In genomic region chr1:197145451-197146029, GRCh38 we compare ENCODE assay signal across 8 cellular contexts. TPM values are rescaled to one million over a fixed set of nuclear protein-coding genes. Genes with fewer than 3 reads are reported as not detected.
DNase-seq lines count a peak whose midpoint lies in the region; ATAC-seq and TF ChIP-seq lines count a peak whose summit lies in the region.

No MANE protein-coding gene starts in this region.

- CTCF ChIA-PET in RWPE1 (lab: Yijun Ruan, JAX) = interaction anchor here (0.5 to 0.7 kb wide), 2 partner anchors 202 to 1414 kb away, joined by 3 read pairs; no protein-coding TSS in a partner anchor

- H3K4me3 ChIP-seq in fibroblast of villous mesenchyme (ENCODE audit: low read depth, low read length) (peak overlapping the region; percentile 93), smooth muscle cell (peak overlapping the region; percentile 79)

- no peaks in the 10 kb centered on the region for H3K36me3 ChIP-seq in smooth muscle cell (ENCODE audit: low read depth)

- POLR2A ChIA-PET in RWPE1 (lab: Yijun Ruan, JAX; ENCODE audit: low non-redundant PET) = no interaction called here

- 2% methylated on average over 11 of the region's 11 CpGs for WGBS in smooth muscle cell (ENCODE audit: low lambda C conversion rate)

- H2AFZ ChIP-seq in smooth muscle cell (ENCODE audit: low read depth) = peak overlapping the region; percentile 88

- H3K27ac ChIP-seq in RWPE1 (peak overlapping the region; percentile 92), smooth muscle cell (ENCODE audit: low read depth) (no peak overlapping the region)

- H3F3A ChIP-seq in smooth muscle cell (ENCODE audit: low read depth) = no peaks in the 10 kb centered on the region

- H3K4me1 ChIP-seq in smooth muscle cell (ENCODE audit: low read depth) = peaks cover 11% of the 10 kb centered on the region

- no peaks in the 10 kb centered on the region for H4K20me1 ChIP-seq in smooth muscle cell (ENCODE audit: low read depth)

- ATAC-seq in GM19452 (IDR thresholded peaks at IDR 0.05; ENCODE audit: unreplicated experiment) (no peak), GM21786 (IDR thresholded peaks at IDR 0.05; ENCODE audit: unreplicated experiment) (no peak)

- H3K27me3 ChIP-seq in smooth muscle cell (ENCODE audit: low read depth) = no peaks in the 10 kb centered on the region

- TF ChIP-seq CTCF in RWPE1 (conservative IDR thresholded peaks at IDR 0.05; ENCODE audit: low read depth) = no peak
- TF ChIP-seq CTCF in fibroblast of villous mesenchyme (IDR thresholded peaks at IDR 0.05; ENCODE audit: insufficient read depth, low read depth, low read length) = no peak
- TF ChIP-seq CTCF in smooth muscle cell (IDR thresholded peaks at IDR 0.05; ENCODE audit: borderline replicate concordance, insufficient read depth, poor library complexity, severe bottlenecking) = no peak

- no peaks in the 10 kb centered on the region for H3K9me3 ChIP-seq in smooth muscle cell (replicated peaks; ENCODE audit: low read depth)

- DNase-seq in NK-92 treated with Interleukin-12 subunit alpha and Interleukin-12 subunit beta, amount 100 ng/mL, for 24 hours (lab: John Stamatoyannopoulos, UW) = peak; percentile 4
- DNase-seq in NK-92 (lab: John Stamatoyannopoulos, UW; ENCODE audit: unreplicated experiment) (no peak), RWPE1 (ENCODE audit: low spot score) (no peak), fibroblast of villous mesenchyme (ENCODE audit: low read depth) (no peak), smooth muscle cell (lab: John Stamatoyannopoulos, UW; ENCODE audit: unreplicated experiment) (no peak), hepatic stellate cell (ENCODE audit: low spot score) (no peak)

- peak overlapping the region; percentile 44 for H3K9ac ChIP-seq in smooth muscle cell (ENCODE audit: low read depth)

- peak overlapping the region; percentile 91 for H3K4me2 ChIP-seq in smooth muscle cell

- H3K79me2 ChIP-seq in smooth muscle cell (ENCODE audit: low read depth) = peaks cover 26% of the 10 kb centered on the region

RNA-seq across cellular contexts. Expression of gene ASPM, which starts 0.9 kb away (rescaled TPM):
- total RNA-seq in fibroblast of villous mesenchyme (19.6 and 43.6 TPM in 2 replicates), smooth muscle cell (8.8 and 13.0 TPM in 2 replicates)
- 1.7 and 3.2 TPM in 2 replicates for polyA plus RNA-seq in smooth muscle cell

RNA-seq across cellular contexts. Expression of gene ZBTB41, which starts 55.6 kb away (rescaled TPM):
- 18.4 and 32.0 TPM in 2 replicates for total RNA-seq in fibroblast of villous mesenchyme
- 18.5 and 24.2 TPM in 2 replicates for total RNA-seq in smooth muscle cell
- 2.5 and 3.7 TPM in 2 replicates for polyA plus RNA-seq in smooth muscle cell
